ENCODE assay signal across 8 cellular contexts in genomic region chr10:114404171-114405010, GRCh38. TPM values are rescaled to one million over a fixed set of nuclear protein-coding genes. Genes with fewer than 3 reads are reported as not detected.
DNase-seq lines count a peak whose midpoint lies in the region; ATAC-seq and TF ChIP-seq lines count a peak whose summit lies in the region.

Gene AFAP1L2 (minus strand): TSS chr10:114404502. CDS start chr10:114404455, 47 bp downstream.

- H3K27ac ChIP-seq in right lobe of liver, result no peak within 1 kb of the TSS
- peak within 1 kb of the TSS in 1 of 2 donors; percentile 53 for H3K27ac ChIP-seq in thoracic aorta

- H3K4me1 ChIP-seq in right lobe of liver (peaks cover 0 to 13% (median 0%) of the 10 kb centered on the region in 4 donors), thoracic aorta (ENCODE audit: control insufficient read depth in 1 of 2, low read depth in 2 of 2) (peaks cover 9 to 28% of the 10 kb centered on the region in 2 donors)

- intact Hi-C loops in right lobe of liver (cut with DNase I), result no loop called here

- CTCF ChIA-PET in HEK293T (lab: Yijun Ruan, JAX), result interaction anchor here (1.0 to 1.5 kb wide), 2 partner anchors 16 to 101 kb away, joined by 4 to 10 read pairs; no protein-coding TSS in a partner anchor

- TF ChIP-seq CTCF in cardiac fibroblast (IDR thresholded peaks at IDR 0.05; ENCODE audit: low read depth, low read length), result no peak
- no peak for TF ChIP-seq CTCF in right lobe of liver (IDR thresholded peaks at IDR 0.05)
- no peak for TF ChIP-seq CTCF in thoracic aorta (IDR thresholded peaks at IDR 0.05)

- POLR2A ChIA-PET in HEK293T (lab: Yijun Ruan, JAX), result interaction anchor here (1.1 kb wide), 1 partner anchor 101 kb away, joined by 3 read pairs; no protein-coding TSS in a partner anchor

- ATAC-seq in right lobe of liver, result peak; percentile 85 to 91 (median 88)
- ATAC-seq in thoracic aorta (ENCODE audit: insufficient number of reproducible peaks, low FRiP score, low read depth), result no peak
- ATAC-seq in GM18870 (IDR thresholded peaks at IDR 0.05; ENCODE audit: unreplicated experiment), result no peak
- ATAC-seq in GM18502 (IDR thresholded peaks at IDR 0.05; ENCODE audit: poor library complexity, unreplicated experiment), result no peak

- TF ChIP-seq POLR2A in right lobe of liver (IDR thresholded peaks at IDR 0.05), result no peak

- H3K36me3 ChIP-seq in right lobe of liver, result no peaks in the 10 kb centered on the region
- no peaks in the 10 kb centered on the region for H3K36me3 ChIP-seq in thoracic aorta

- 0% methylated on average over 6 of the region's 88 CpGs for WGBS in right lobe of liver (ENCODE audit: insufficient coverage, low coverage, low lambda C conversion rate, missing lambda C conversion rate)

- H3K27me3 ChIP-seq in right lobe of liver (peaks cover 0 to 14% of the 10 kb centered on the region in 2 donors), thoracic aorta (replicated peaks; ENCODE audit: insufficient read depth) (no peaks in the 10 kb centered on the region)

- DNase-seq in AG08396 (ENCODE audit: low spot score) (peak; percentile 62), HEK293T (ENCODE audit: extremely low spot score) (peak; percentile 69), cardiac fibroblast (ENCODE audit: low read depth in 2 of 2) (no peak), right lobe of liver (peak in 1 of 3 donors; percentile 36), thoracic aorta (ENCODE audit: low spot score) (no peak), HCEC 1CT (no peak)

- H3K4me3 ChIP-seq in cardiac fibroblast (replicated peaks in 1 of 2; ENCODE audit: low read depth in 2 of 2, low read length in 2 of 2), result peak within 1 kb of the TSS; percentile 10 to 50
- H3K4me3 ChIP-seq in right lobe of liver, result peak within 1 kb of the TSS; percentile 20 to 51 (median 39)
- peak within 1 kb of the TSS; percentile 82 for H3K4me3 ChIP-seq in thoracic aorta

- H3K9me3 ChIP-seq in right lobe of liver (no peaks in the 10 kb centered on the region), thoracic aorta (no peaks in the 10 kb centered on the region)

TF ChIP-seq in HEK293T, 16 proteins besides CTCF, POLR2A, EP300 and RAD21:
- TF ChIP-seq FOXM1 (IDR thresholded peaks at IDR 0.05; ENCODE audit: borderline replicate concordance), result no peak
- TF ChIP-seq FOXA1 (IDR thresholded peaks at IDR 0.05), result no peak
- TF ChIP-seq FOXK2 (IDR thresholded peaks at IDR 0.05), result no peak
- no peak for TF ChIP-seq LEF1 (IDR thresholded peaks at IDR 0.05; ENCODE audit: borderline replicate concordance)

RNA-seq across cellular contexts. Expression of gene AFAP1L2, which starts in this region (rescaled TPM):
- total RNA-seq in right lobe of liver (1 to 10 TPM in 4 of 6 experiments, under 1 TPM in 2; 0.50 to 2.2 (median 1.1) TPM), thoracic aorta (10 to 100 TPM in 1 of 2 donors, 1 to 10 TPM in 1; 7.7 to 13.3 TPM)

Comparison
In these comparisons a context has a peak if more than half of its experiments do, and no peak if none do; other contexts are left out.
1. DNase-seq: peak in AG08396 (single experiment) and HEK293T (single experiment); none in cardiac fibroblast (0 of 2), thoracic aorta (single experiment) and HCEC 1CT (single experiment).
2. H3K4me3 ChIP-seq: peak in every context shown above with its lines; median percentile 82 in thoracic aorta; 39 in right lobe of liver; 30 in cardiac fibroblast.
3. ATAC-seq: peak in right lobe of liver (4 of 4); none in thoracic aorta (single experiment), GM18870 (single experiment) and GM18502 (single experiment).